17 cellular contexts compared by ENCODE assay signal in genomic region chr12:82299617-82300016, GRCh38. TPM values are rescaled to one million over a fixed set of nuclear protein-coding genes. Genes with fewer than 3 reads are reported as not detected.
DNase-seq lines count a peak whose midpoint lies in the region; ATAC-seq and TF ChIP-seq lines count a peak whose summit lies in the region.
"Had no signal": no experiment of that assay in that cellular context is flagged by ENCODE, and none has a peak within 500 bp of the region (broad histone marks: within the 10 kb centered on the region; RNA-seq: fewer than 3 reads in every experiment).

No MANE protein-coding gene starts in this region.

- peak; percentile 8 for DNase-seq in HS-5 (ENCODE audit: low read depth)
- peak; percentile 22 for DNase-seq in amniotic stem cell (lab: John Stamatoyannopoulos, UW)
- DNase-seq in foreskin melanocyte = peak; percentile 5
- peak; percentile 73 for DNase-seq in renal cortical epithelial cell (ENCODE audit: low read depth)
- DNase-seq in nucleus accumbens (lab: John Stamatoyannopoulos, UW) = no peak
- no peak for DNase-seq in ascending aorta (ENCODE audit: low spot score in 2 of 2)
- DNase-seq: amygdala, EL, mucosa of descending colon, NCI-H1105 treated with DMSO at 0.1 percent for 48 hours, NCI-H510A, ovary, PC-9 had no signal

- no peaks in the 10 kb centered on the region for H3K9me3 ChIP-seq in ascending aorta
- H3K9me3 ChIP-seq: mucosa of descending colon, ovary had no signal

- no peaks in the 10 kb centered on the region for H3K36me3 ChIP-seq in ascending aorta
- H3K36me3 ChIP-seq: ovary had no signal

- no peaks in the 10 kb centered on the region for H3K27me3 ChIP-seq in ascending aorta
- H3K27me3 ChIP-seq: ovary had no signal

- intact Hi-C loops in ascending aorta (cut with DNase I) = no loop called here

- H3K4me3 ChIP-seq in ascending aorta = no peak overlapping the region
- H3K4me3 ChIP-seq: GM12878, mucosa of descending colon, ovary, PC-9, SK-N-MC had no signal

- no peak for ATAC-seq in GM21360 (IDR thresholded peaks at IDR 0.05; ENCODE audit: unreplicated experiment)
- ATAC-seq: GM12878, mucosa of descending colon had no signal

- no peaks in the 10 kb centered on the region for H3K4me1 ChIP-seq in ascending aorta

- no peak overlapping the region for H3K27ac ChIP-seq in ascending aorta
- H3K27ac ChIP-seq: KMS-11, ovary, PC-9, SK-N-MC had no signal

- no peak for TF ChIP-seq CTCF in ascending aorta (IDR thresholded peaks at IDR 0.05)

RNA-seq across cellular contexts. Expression of gene CCDC59, which starts 58.6 kb away (rescaled TPM):
- total RNA-seq in renal cortical epithelial cell (61.4 and 82.3 TPM in 2 replicates), ascending aorta (14.4 TPM)

RNA-seq across cellular contexts. Expression of gene METTL25, which starts 58.7 kb away (rescaled TPM):
- total RNA-seq in renal cortical epithelial cell (21.6 and 26.0 TPM in 2 replicates), ascending aorta (2.2 TPM)

Comparison
In these comparisons a context has a peak if more than half of its experiments do, and no peak if none do; other contexts are left out.
1. DNase-seq: peak in HS-5 (single experiment), amniotic stem cell (single experiment), foreskin melanocyte (single experiment) and renal cortical epithelial cell (single experiment); none in nucleus accumbens (0 of 56) and ascending aorta (0 of 2).